ENCODE assay signal across 12 cellular contexts in the genomic region with DNA sequence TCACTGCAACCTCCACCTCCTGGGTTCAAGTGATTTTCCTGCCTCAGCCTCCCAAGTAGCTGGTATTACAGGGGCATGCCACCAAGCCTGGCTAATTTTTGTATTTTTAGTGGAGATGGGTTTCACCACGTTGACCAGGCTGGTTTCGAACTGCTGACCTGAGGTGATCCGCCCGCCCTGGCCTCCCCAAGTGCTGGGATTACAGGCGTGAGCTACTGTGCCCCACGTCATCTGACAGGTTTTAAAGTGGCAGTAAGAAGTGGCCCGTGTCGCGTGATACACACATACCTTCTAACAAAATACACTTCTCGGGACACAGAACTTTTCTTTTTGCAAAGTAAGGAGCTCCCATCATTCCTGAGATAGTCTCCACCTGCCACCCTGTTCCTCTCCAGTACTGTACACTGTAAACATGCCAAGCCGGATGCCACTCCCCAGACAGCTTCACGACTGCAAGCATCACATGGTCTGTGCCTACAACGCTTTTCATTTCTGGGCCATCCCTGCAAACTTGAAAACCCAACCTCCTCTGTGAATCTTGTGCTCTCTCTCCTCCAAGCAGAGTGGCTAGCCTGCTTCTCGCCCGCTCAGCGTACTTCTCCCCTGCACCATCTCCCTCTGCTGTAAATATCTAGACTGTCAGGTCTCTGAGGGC.
A peak's percentile ranks its signal among the peaks of the same experiment; 100 is the strongest.
DNase-seq lines count a peak whose midpoint lies in the region; ATAC-seq, FAIRE-seq and TF ChIP-seq lines count a peak whose summit lies in the region.
"Had no signal": no experiment of that assay in that cellular context is flagged by ENCODE, and none has a peak within 500 bp of the region (broad histone marks: within the 10 kb centered on the region; RNA-seq: fewer than 3 reads in every experiment).

No MANE protein-coding gene starts in this region.

- H3K9me3 ChIP-seq in left ventricle myocardium inferior (replicated peaks) = no peaks in the 10 kb centered on the region
- H3K9me3 ChIP-seq in right atrium auricular region = no peaks in the 10 kb centered on the region
- H3K9me3 ChIP-seq: heart left ventricle, sigmoid colon had no signal

- intact Hi-C loops in left ventricle myocardium inferior (cut with micrococcal nuclease) = no loop called here

- H3K4me1 Mint-ChIP-seq in naive thymus-derived CD8-positive, alpha-beta T cell = peaks cover 45 to 95% (median 85%) of the 10 kb centered on the region in 4 donors

- peaks cover 0 to 42% (median 2%) of the 10 kb centered on the region in 3 donors for H3K36me3 Mint-ChIP-seq in naive thymus-derived CD8-positive, alpha-beta T cell

- POLR2A ChIA-PET in naive thymus-derived CD8-positive, alpha-beta T cell (lab: Charles Lee) = no interaction called here

- peak overlapping the region in 8 of 10 donors; percentile 78 to 93 (median 90) for H3K27ac Mint-ChIP-seq in naive thymus-derived CD8-positive, alpha-beta T cell

- ATAC-seq in naive thymus-derived CD8-positive, alpha-beta T cell = peak; percentile 59 to 68
- ATAC-seq in HG03442 (IDR thresholded peaks at IDR 0.05; ENCODE audit: unreplicated experiment) = no peak
- ATAC-seq in GM21717 (IDR thresholded peaks at IDR 0.05; ENCODE audit: unreplicated experiment) = no peak

- peak overlapping the region in 9 of 10 donors; percentile 1 to 60 (median 43) for H3K4me3 Mint-ChIP-seq in naive thymus-derived CD8-positive, alpha-beta T cell

- H3K36me3 ChIP-seq in left ventricle myocardium inferior (peaks cover 9% of the 10 kb centered on the region), right atrium auricular region (no peaks in the 10 kb centered on the region), bronchial epithelial cell (ENCODE audit: control insufficient read depth, insufficient read depth, low read length) (no peaks in the 10 kb centered on the region)

- no peaks in the 10 kb centered on the region for H3K27me3 ChIP-seq in left ventricle myocardium inferior (ENCODE audit: low read depth)
- no peaks in the 10 kb centered on the region for H3K27me3 ChIP-seq in right atrium auricular region
- no peaks in the 10 kb centered on the region for H3K27me3 ChIP-seq in bronchial epithelial cell (ENCODE audit: control insufficient read depth, insufficient read depth, low read length)
- H3K27me3 ChIP-seq: heart left ventricle, sigmoid colon had no signal

- TF ChIP-seq CTCF in left ventricle myocardium inferior (IDR thresholded peaks at IDR 0.05; ENCODE audit: borderline replicate concordance) = no peak
- no peak for TF ChIP-seq CTCF in right atrium auricular region (IDR thresholded peaks at IDR 0.05)
- TF ChIP-seq CTCF in bronchial epithelial cell (IDR thresholded peaks at IDR 0.05; ENCODE audit: insufficient read depth, low read length, severe bottlenecking) = no peak

- H3K4me3 ChIP-seq in left ventricle myocardium inferior = no peak overlapping the region
- no peak overlapping the region for H3K4me3 ChIP-seq in right atrium auricular region
- H3K4me3 ChIP-seq in bronchial epithelial cell (ENCODE audit: low read depth, low read length) = no peak overlapping the region
- H3K4me3 ChIP-seq: heart left ventricle, sigmoid colon had no signal

- no peaks in the 10 kb centered on the region for H3K27me3 Mint-ChIP-seq in naive thymus-derived CD8-positive, alpha-beta T cell

- peaks cover 98% of the 10 kb centered on the region for H3K4me1 ChIP-seq in left ventricle myocardium inferior
- peaks cover 0 to 88% of the 10 kb centered on the region in 2 donors for H3K4me1 ChIP-seq in right atrium auricular region

- no peak for FAIRE-seq in bronchial epithelial cell (lab: Jason Lieb, UNC)

- H3K27ac ChIP-seq in left ventricle myocardium inferior (replicated peaks) = peak overlapping the region; percentile 43
- H3K27ac ChIP-seq in right atrium auricular region = peak overlapping the region in 1 of 2 donors; percentile 17

- no peaks in the 10 kb centered on the region for H3K9me3 Mint-ChIP-seq in naive thymus-derived CD8-positive, alpha-beta T cell

- DNase-seq in left ventricle myocardium inferior = no peak
- DNase-seq in right atrium auricular region (ENCODE audit: low spot score) = no peak
- peak; percentile 45 for DNase-seq in bronchial epithelial cell (ENCODE audit: low read depth)
- peak in 5 of 10 donors; percentile 31 to 64 (median 42) for DNase-seq in naive thymus-derived CD8-positive, alpha-beta T cell
- DNase-seq in C1 segment of cervical spinal cord (lab: John Stamatoyannopoulos, UW) = no peak
- DNase-seq in SKM-1 treated with dmso at 0.1 percent for 144 hours (lab: John Stamatoyannopoulos, UW; ENCODE audit: unreplicated experiment) = no peak
- DNase-seq: GDM1, heart left ventricle, NCI-H2029 treated with DMSO at 0.1 percent for 48 hours, sigmoid colon had no signal

Comparison
In these comparisons a context has a peak if more than half of its experiments do, and no peak if none do; other contexts are left out.
1. ATAC-seq: peak in naive thymus-derived CD8-positive, alpha-beta T cell (2 of 2); none in HG03442 (single experiment) and GM21717 (single experiment).